Comparison of ENCODE assay signal across 16 cellular contexts in the genomic region with DNA sequence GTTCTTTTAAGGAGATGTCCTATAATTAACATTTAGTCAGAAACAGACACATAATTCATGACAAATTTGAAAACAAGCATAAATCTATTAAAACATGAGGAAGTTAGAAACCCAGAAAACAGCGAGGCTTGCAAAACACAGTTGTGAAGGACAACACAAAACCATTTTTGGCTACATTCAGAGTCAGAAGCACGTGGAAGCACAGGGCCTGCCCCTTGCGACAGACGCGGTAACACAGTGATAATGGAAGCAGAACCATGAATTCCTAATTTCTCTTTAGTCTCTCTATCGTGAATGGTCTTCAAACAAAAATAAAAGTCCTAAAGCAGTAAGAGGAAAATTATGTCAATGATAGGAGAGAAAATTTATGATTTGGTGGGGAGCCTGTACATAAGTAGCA. TPM values are rescaled to one million over a fixed set of nuclear protein-coding genes. Genes with fewer than 3 reads are reported as not detected.
A peak's percentile ranks its signal among the peaks of the same experiment; 100 is the strongest.
DNase-seq lines count a peak whose midpoint lies in the region; ATAC-seq and TF ChIP-seq lines count a peak whose summit lies in the region.
"Had no signal": no experiment of that assay in that cellular context is flagged by ENCODE, and none has a peak within 500 bp of the region (broad histone marks: within the 10 kb centered on the region; RNA-seq: fewer than 3 reads in every experiment).

No MANE protein-coding gene starts in this region.

- 65 to 82% methylated on average over 6 of the region's 6 CpGs for WGBS in heart right ventricle, 2 donors

- H3K27me3 Mint-ChIP-seq in CD14-positive monocyte (ENCODE audit: low read depth in 3 of 3) = no peaks in the 10 kb centered on the region
- no peaks in the 10 kb centered on the region for H3K27me3 Mint-ChIP-seq in naive thymus-derived CD4-positive, alpha-beta T cell
- no peaks in the 10 kb centered on the region for H3K27me3 Mint-ChIP-seq in activated CD4-positive, alpha-beta T cell treated with anti-CD3 and anti-CD28 coated beads, Interleukin-2, amount 10 ng/mL, durations not matched to agents 7 days and 5 days
- H3K27me3 Mint-ChIP-seq: activated CD4-positive, alpha-beta T cell treated with anti-CD3 and anti-CD28 coated beads, Interleukin-2, amount 10 ng/mL, durations not matched to agents 24 days and 14 days; CD4-positive, alpha-beta memory T cell had no signal

- peaks cover 12 to 28% of the 10 kb centered on the region in 2 donors for H3K36me3 Mint-ChIP-seq in CD14-positive monocyte
- H3K36me3 Mint-ChIP-seq in naive thymus-derived CD4-positive, alpha-beta T cell = peaks cover 0 to 13% (median 4%) of the 10 kb centered on the region in 5 donors
- no peaks in the 10 kb centered on the region for H3K36me3 Mint-ChIP-seq in activated CD4-positive, alpha-beta T cell treated with anti-CD3 and anti-CD28 coated beads, Interleukin-2, amount 10 ng/mL, durations not matched to agents 7 days and 5 days (ENCODE audit: low read depth)

- H3K36me3 ChIP-seq in heart right ventricle = peaks cover 0 to 5% (median 0%) of the 10 kb centered on the region in 9 donors
- no peaks in the 10 kb centered on the region for H3K36me3 ChIP-seq in naive thymus-derived CD4-positive, alpha-beta T cell (ENCODE audit: control insufficient read depth in 2 of 3, insufficient read depth in 3 of 3, low read length in 3 of 3)
- H3K36me3 ChIP-seq: vagina had no signal

- peaks cover 0 to 70% (median 36%) of the 10 kb centered on the region in 9 donors for H3K4me1 ChIP-seq in heart right ventricle
- no peaks in the 10 kb centered on the region for H3K4me1 ChIP-seq in naive thymus-derived CD4-positive, alpha-beta T cell (ENCODE audit: control insufficient read depth in 2 of 2, insufficient read depth in 2 of 2, low read length in 2 of 2)

- H3K27ac Mint-ChIP-seq in CD14-positive monocyte = peak overlapping the region; percentile 91 to 99 (median 96)
- H3K27ac Mint-ChIP-seq in naive thymus-derived CD4-positive, alpha-beta T cell = peak overlapping the region in 1 of 9 donors; percentile 18
- no peak overlapping the region for H3K27ac Mint-ChIP-seq in activated CD4-positive, alpha-beta T cell treated with anti-CD3 and anti-CD28 coated beads, Interleukin-2, amount 10 ng/mL, durations not matched to agents 7 days and 5 days
- H3K27ac Mint-ChIP-seq: activated CD4-positive, alpha-beta T cell treated with anti-CD3 and anti-CD28 coated beads, Interleukin-2, amount 10 ng/mL, durations not matched to agents 24 days and 14 days; activated naive CD4-positive, alpha-beta T cell treated with anti-CD3 and anti-CD28 coated beads, Interleukin-2, amount 50 U/mL, for 72 hours; CD4-positive, alpha-beta memory T cell had no signal

- peak in 7 of 8 donors; percentile 48 to 77 (median 65) for ATAC-seq in heart right ventricle
- ATAC-seq in naive thymus-derived CD4-positive, alpha-beta T cell = peak; percentile 74
- ATAC-seq in HG02852 (IDR thresholded peaks at IDR 0.05; ENCODE audit: unreplicated experiment) = no peak
- ATAC-seq: activated naive CD4-positive, alpha-beta T cell treated with anti-CD3 and anti-CD28 coated beads, Interleukin-2, amount 50 U/mL, for 72 hours had no signal

- intact Hi-C loops in CD14-positive monocyte (cut with micrococcal nuclease) (no loop called here), heart right ventricle (cut with DNase I) (no loop called here)
- intact Hi-C loops in naive thymus-derived CD4-positive, alpha-beta T cell (cut with micrococcal nuclease) = no loop called here

- CTCF ChIA-PET in naive thymus-derived CD4-positive, alpha-beta T cell (lab: Charles Lee) = no interaction called here
- CTCF ChIA-PET in activated CD4-positive, alpha-beta T cell treated with anti-CD3 and anti-CD28 coated beads, Interleukin-2, amount 10 ng/mL, durations not matched to agents 7 days and 5 days (lab: Charles Lee) = no interaction called here

- DNase-seq in CD14-positive monocyte (ENCODE audit: low spot score) (peak; percentile 87), NOMO-1 treated with DMSO at 0.1 percent for 48 hours (lab: John Stamatoyannopoulos, UW; ENCODE audit: unreplicated experiment) (peak; percentile 94), heart right ventricle (no peak), NCI-H748 treated with DMSO at 0.1 percent for 48 hours (lab: John Stamatoyannopoulos, UW) (no peak), NCI-H510A (lab: John Stamatoyannopoulos, UW) (no peak)
- DNase-seq in naive thymus-derived CD4-positive, alpha-beta T cell = no peak
- no peak for DNase-seq in activated CD4-positive, alpha-beta T cell treated with anti-CD3 and anti-CD28 coated beads, Interleukin-2, amount 10 ng/mL, durations not matched to agents 7 days and 5 days
- DNase-seq: activated CD4-positive, alpha-beta T cell treated with anti-CD3 and anti-CD28 coated beads, Interleukin-2, amount 10 ng/mL, durations not matched to agents 24 days and 14 days; activated T-cell treated with anti-CD3 and anti-CD28 coated beads, Interleukin-2, amount 50 U/mL, for 1 hour; CD4-positive, alpha-beta memory T cell; effector CD4-positive, alpha-beta T cell; NCI-H187; stimulated activated naive CD4-positive, alpha-beta T cell had no signal

- TF ChIP-seq CTCF in CD14-positive monocyte (IDR thresholded peaks at IDR 0.05) = no peak
- no peak for TF ChIP-seq CTCF in heart right ventricle (IDR thresholded peaks at IDR 0.05)

- H3K27me3 ChIP-seq in heart right ventricle = no peaks in the 10 kb centered on the region
- no peaks in the 10 kb centered on the region for H3K27me3 ChIP-seq in naive thymus-derived CD4-positive, alpha-beta T cell (ENCODE audit: control insufficient read depth in 2 of 2, insufficient read depth in 2 of 2, low read length in 2 of 2)
- H3K27me3 ChIP-seq: vagina had no signal

- peaks cover 0 to 4% (median 0%) of the 10 kb centered on the region in 7 donors for H3K9me3 Mint-ChIP-seq in CD14-positive monocyte
- peaks cover 0 to 5% (median 0%) of the 10 kb centered on the region in 11 donors for H3K9me3 Mint-ChIP-seq in naive thymus-derived CD4-positive, alpha-beta T cell
- H3K9me3 Mint-ChIP-seq in activated CD4-positive, alpha-beta T cell treated with anti-CD3 and anti-CD28 coated beads, Interleukin-2, amount 10 ng/mL, durations not matched to agents 7 days and 5 days = no peaks in the 10 kb centered on the region
- H3K9me3 Mint-ChIP-seq: activated CD4-positive, alpha-beta T cell treated with anti-CD3 and anti-CD28 coated beads, Interleukin-2, amount 10 ng/mL, durations not matched to agents 24 days and 14 days had no signal

- H3K4me3 Mint-ChIP-seq in CD14-positive monocyte = peak overlapping the region; percentile 47 to 85
- no peak overlapping the region for H3K4me3 Mint-ChIP-seq in naive thymus-derived CD4-positive, alpha-beta T cell
- H3K4me3 Mint-ChIP-seq in activated CD4-positive, alpha-beta T cell treated with anti-CD3 and anti-CD28 coated beads, Interleukin-2, amount 10 ng/mL, durations not matched to agents 7 days and 5 days = no peak overlapping the region
- H3K4me3 Mint-ChIP-seq: activated CD4-positive, alpha-beta T cell treated with anti-CD3 and anti-CD28 coated beads, Interleukin-2, amount 10 ng/mL, durations not matched to agents 24 days and 14 days; CD4-positive, alpha-beta memory T cell had no signal

- POLR2A ChIA-PET in naive thymus-derived CD4-positive, alpha-beta T cell (lab: Charles Lee) = no interaction called here
- POLR2A ChIA-PET in activated CD4-positive, alpha-beta T cell treated with anti-CD3 and anti-CD28 coated beads, Interleukin-2, amount 10 ng/mL, durations not matched to agents 7 days and 5 days (lab: Charles Lee) = no interaction called here

- no peaks in the 10 kb centered on the region for H3K9me3 ChIP-seq in heart right ventricle
- H3K9me3 ChIP-seq in naive thymus-derived CD4-positive, alpha-beta T cell (ENCODE audit: control insufficient read depth in 2 of 3, low read length in 3 of 3) = no peaks in the 10 kb centered on the region
- H3K9me3 ChIP-seq: vagina had no signal

- no peak overlapping the region for H3K4me3 ChIP-seq in heart right ventricle
- no peak overlapping the region for H3K4me3 ChIP-seq in naive thymus-derived CD4-positive, alpha-beta T cell (ENCODE audit: low read length)
- H3K4me3 ChIP-seq: vagina had no signal

- peak overlapping the region in 8 of 10 donors; percentile 32 to 82 (median 52) for H3K27ac ChIP-seq in heart right ventricle
- H3K27ac ChIP-seq in naive thymus-derived CD4-positive, alpha-beta T cell (ENCODE audit: low read depth, low read length) = no peak overlapping the region
- H3K27ac ChIP-seq: vagina had no signal

- peaks cover 57% of the 10 kb centered on the region for H3K4me1 Mint-ChIP-seq in CD14-positive monocyte
- peaks cover 0 to 22% (median 4%) of the 10 kb centered on the region in 7 donors for H3K4me1 Mint-ChIP-seq in naive thymus-derived CD4-positive, alpha-beta T cell
- H3K4me1 Mint-ChIP-seq in activated CD4-positive, alpha-beta T cell treated with anti-CD3 and anti-CD28 coated beads, Interleukin-2, amount 10 ng/mL, durations not matched to agents 7 days and 5 days = peaks cover 3% of the 10 kb centered on the region

RNA-seq across cellular contexts. Expression of a gene that starts 12.2 kb away (rescaled TPM):
- polyA plus RNA-seq in CD14-positive monocyte = 10 to 100 TPM; 20.7 to 23.9 TPM
- total RNA-seq in heart right ventricle = 10 to 100 TPM; 40.8 to 66.4 (median 51.8) TPM
- polyA plus RNA-seq in heart right ventricle = 10 to 100 TPM in 1 of 2 donors, 1 to 10 TPM in 1; 8.7 to 12.7 TPM
- total RNA-seq in naive thymus-derived CD4-positive, alpha-beta T cell = 1 to 10 TPM; 3.2 to 8.9 (median 4.8) TPM
- polyA plus RNA-seq in naive thymus-derived CD4-positive, alpha-beta T cell = 1 to 10 TPM; 1.2 to 2.9 TPM
- 1 to 10 TPM; 5.0 to 6.8 TPM for total RNA-seq in activated CD4-positive, alpha-beta T cell treated with anti-CD3 and anti-CD28 coated beads, Interleukin-2, amount 10 ng/mL, durations not matched to agents 7 days and 5 days

RNA-seq across cellular contexts. Expression of a gene that starts 51.9 kb away (rescaled TPM):
- polyA plus RNA-seq in CD14-positive monocyte (1 to 10 TPM; 2.6 to 3.3 TPM), heart right ventricle (1 to 10 TPM; 2.0 to 2.2 TPM)
- total RNA-seq in heart right ventricle = 1 to 10 TPM; 2.9 to 8.0 (median 5.5) TPM
- total RNA-seq in naive thymus-derived CD4-positive, alpha-beta T cell = 10 to 100 TPM in 1 of 5 experiments, 1 to 10 TPM in 4; 1.3 to 41.2 (median 2.1) TPM
- 1 to 10 TPM; 1.3 to 1.6 TPM for polyA plus RNA-seq in naive thymus-derived CD4-positive, alpha-beta T cell
- total RNA-seq in activated CD4-positive, alpha-beta T cell treated with anti-CD3 and anti-CD28 coated beads, Interleukin-2, amount 10 ng/mL, durations not matched to agents 7 days and 5 days = 10 to 100 TPM; 56.0 to 60.2 TPM

Comparison
In these comparisons a context has a peak if more than half of its experiments do, and no peak if none do; other contexts are left out.
1. DNase-seq: peak in CD14-positive monocyte (single experiment) and NOMO-1 treated with DMSO at 0.1 percent for 48 hours (single experiment); none in heart right ventricle (0 of 2), naive thymus-derived CD4-positive, alpha-beta T cell (0 of 9), NCI-H748 treated with DMSO at 0.1 percent for 48 hours (single experiment), NCI-H510A (single experiment) and activated CD4-positive, alpha-beta T cell treated with anti-CD3 and anti-CD28 coated beads, Interleukin-2, amount 10 ng/mL, durations not matched to agents 7 days and 5 days (single experiment).
2. H3K4me3 Mint-ChIP-seq: peak in CD14-positive monocyte (2 of 2); none in naive thymus-derived CD4-positive, alpha-beta T cell (0 of 10) and activated CD4-positive, alpha-beta T cell treated with anti-CD3 and anti-CD28 coated beads, Interleukin-2, amount 10 ng/mL, durations not matched to agents 7 days and 5 days (single experiment).
3. RNA of a gene that starts 12.2 kb away (total RNA-seq): 40.8 to 66.4 TPM in heart right ventricle; 5.0 to 6.8 TPM in activated CD4-positive, alpha-beta T cell treated with anti-CD3 and anti-CD28 coated beads, Interleukin-2, amount 10 ng/mL, durations not matched to agents 7 days and 5 days and 3.2 to 8.9 TPM in naive thymus-derived CD4-positive, alpha-beta T cell; every median in the first group is over 4 times any median in the second.